11 cellular contexts compared by ENCODE assay signal in the genomic region with DNA sequence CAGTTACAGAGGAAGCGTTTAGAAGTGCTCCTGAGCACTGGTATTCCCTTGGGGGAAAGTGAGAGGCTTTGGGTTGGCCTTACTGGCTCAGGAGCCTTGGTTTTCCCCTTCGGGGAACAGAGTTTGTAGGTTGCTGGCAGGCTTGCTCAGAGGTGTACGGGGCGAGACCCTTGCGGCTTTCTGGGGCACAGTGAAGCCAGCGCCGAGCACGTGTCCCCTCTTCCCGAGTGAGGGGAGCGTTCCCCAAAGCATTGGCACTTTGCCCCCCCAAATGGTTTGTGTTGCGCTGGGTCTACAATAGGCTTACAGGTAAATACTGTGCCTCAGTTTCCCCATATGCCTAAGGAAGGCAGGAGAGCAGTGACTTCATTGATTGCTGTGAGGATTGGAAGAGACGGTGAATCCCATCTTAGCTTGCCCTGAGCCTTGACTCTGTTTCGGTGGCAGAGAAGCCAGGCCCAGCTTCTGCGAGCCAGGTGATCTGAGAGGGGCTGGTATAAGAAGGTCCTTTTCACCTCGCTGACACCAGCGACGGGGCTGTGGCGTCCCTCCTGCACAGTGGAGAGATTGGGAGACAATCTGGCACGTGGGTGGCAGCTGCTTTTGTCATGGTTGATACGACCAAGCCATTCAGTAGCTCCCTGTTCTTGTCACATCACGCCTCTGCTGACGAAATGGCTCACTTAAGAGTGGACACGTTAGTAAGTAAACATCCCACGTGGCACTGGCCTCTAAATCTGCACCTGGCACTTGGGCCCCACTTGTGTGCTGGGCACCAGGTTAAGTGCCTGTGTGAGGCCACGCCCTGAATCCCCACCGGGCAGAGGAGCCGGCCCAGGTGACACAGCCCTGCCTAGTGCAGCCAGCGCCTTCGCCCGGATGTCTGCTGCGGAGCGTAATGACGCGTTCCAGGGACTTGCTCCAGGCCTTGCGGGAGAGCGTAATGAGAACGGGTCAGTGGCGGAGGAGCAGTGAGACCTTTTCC. TPM values are rescaled to one million over a fixed set of nuclear protein-coding genes. Genes with fewer than 3 reads are reported as not detected.
DNase-seq lines count a peak whose midpoint lies in the region; TF ChIP-seq lines count a peak whose summit lies in the region.
"Had no signal": no experiment of that assay in that cellular context is flagged by ENCODE, and none has a peak within 500 bp of the region (broad histone marks: within the 10 kb centered on the region; RNA-seq: fewer than 3 reads in every experiment).

No MANE protein-coding gene starts in this region.

- no peak overlapping the region for H2AFZ ChIP-seq in mesenchymal stem cell (ENCODE audit: low read depth, low read length)

- peak overlapping the region in 1 of 2 experiments; percentile 61 for H3K14ac ChIP-seq in mesenchymal stem cell (ENCODE audit: low read length in 2 of 2)

- no peaks in the 10 kb centered on the region for H3K79me1 ChIP-seq in mesenchymal stem cell (replicated peaks; ENCODE audit: low read length, poor library complexity, severe bottlenecking)

- WGBS in mesenchymal stem cell = 87% methylated on average over 38 of the region's 38 CpGs

- peaks cover 2 to 14% of the 10 kb centered on the region in 2 experiments for H3K36me3 ChIP-seq in mesenchymal stem cell (ENCODE audit: control insufficient read depth in 1 of 2, insufficient read depth in 2 of 2, low read depth in 1 of 2, low read length in 2 of 2)
- no peaks in the 10 kb centered on the region for H3K36me3 ChIP-seq in brain microvascular endothelial cell (replicated peaks)
- H3K36me3 ChIP-seq: heart right ventricle had no signal

- no peak overlapping the region for H3K4me3 ChIP-seq in mesenchymal stem cell (ENCODE audit: insufficient read depth in 1 of 2, low read depth in 1 of 2, low read length in 2 of 2)
- H3K4me3 ChIP-seq in brain microvascular endothelial cell (ENCODE audit: low read depth, low read length) = no peak overlapping the region
- H3K4me3 ChIP-seq: heart right ventricle had no signal

- TF ChIP-seq CTCF in brain microvascular endothelial cell (IDR thresholded peaks at IDR 0.05; ENCODE audit: low read depth, low read length, missing control alignments) = no peak

- H3K27ac ChIP-seq in mesenchymal stem cell (ENCODE audit: low read length, poor library complexity, severe bottlenecking) = no peak overlapping the region
- H3K27ac ChIP-seq in brain microvascular endothelial cell = no peak overlapping the region
- H3K27ac ChIP-seq: heart right ventricle had no signal

- in situ Hi-C loops in brain microvascular endothelial cell (cut with HindIII; ENCODE audit: low pct_ligation_motif_present, low sequenced_read_pairs) = no loop called here

- no peak overlapping the region for H2BK5ac ChIP-seq in mesenchymal stem cell (ENCODE audit: low read depth, low read length, poor library complexity, severe bottlenecking)

- no peak overlapping the region for H3K23ac ChIP-seq in mesenchymal stem cell (ENCODE audit: low read length in 2 of 2)

- no peaks in the 10 kb centered on the region for H3K9me3 ChIP-seq in mesenchymal stem cell (ENCODE audit: control insufficient read depth, low read length)
- H3K9me3 ChIP-seq: heart right ventricle had no signal

- H2BK15ac ChIP-seq in mesenchymal stem cell (ENCODE audit: low read depth, poor library complexity, severe bottlenecking) = no peak overlapping the region

- H3K4me1 ChIP-seq in mesenchymal stem cell (ENCODE audit: control insufficient read depth, insufficient read depth, low read depth, low read length) = peaks cover 2% of the 10 kb centered on the region
- H3K4me1 ChIP-seq: heart right ventricle had no signal

- no peak overlapping the region for H3K4ac ChIP-seq in mesenchymal stem cell (ENCODE audit: low read depth in 1 of 2, low read length in 2 of 2)

- H2BK12ac ChIP-seq in mesenchymal stem cell (ENCODE audit: low read length in 2 of 2) = no peak overlapping the region

- no peak overlapping the region for H3K18ac ChIP-seq in mesenchymal stem cell (ENCODE audit: low read depth in 1 of 2, low read length in 2 of 2)

- DNase-seq in COLO668 (lab: John Stamatoyannopoulos, UW; ENCODE audit: unreplicated experiment) (peak; percentile 97), ELF-1 (ENCODE audit: low read depth, low spot score) (peak; percentile 41), NCI-H774 (lab: John Stamatoyannopoulos, UW) (peak; percentile 83), mesenchymal stem cell (no peak), brain microvascular endothelial cell (no peak), dermis blood vessel endothelial cell (no peak), T-helper 2 cell (no peak)
- DNase-seq in stimulated activated CD4-positive, alpha-beta T cell treated with anti-CD3 and anti-CD28 coated beads, Interleukin-2, amount 100 ng/mL, for 24 hours = no peak
- DNase-seq: activated B cell treated with CpG ODN at 0.5 μM for 24 hours; heart right ventricle; stimulated activated naive CD4-positive, alpha-beta T cell had no signal

- peak overlapping the region; percentile 10 for H4K91ac ChIP-seq in mesenchymal stem cell (ENCODE audit: low read length)

- H3K27me3 ChIP-seq in mesenchymal stem cell (ENCODE audit: control insufficient read depth in 1 of 2, insufficient read depth in 1 of 2, low read length in 2 of 2) (peaks cover 5 to 22% of the 10 kb centered on the region in 2 experiments), brain microvascular endothelial cell (replicated peaks) (no peaks in the 10 kb centered on the region)

- no peak overlapping the region for H3K4me2 ChIP-seq in mesenchymal stem cell (ENCODE audit: low read length, poor library complexity, severe bottlenecking)

- H2BK120ac ChIP-seq in mesenchymal stem cell (ENCODE audit: low read depth, low read length) = no peak overlapping the region

- no peak overlapping the region for H3K9ac ChIP-seq in mesenchymal stem cell (ENCODE audit: low read length)

- no peak overlapping the region for H4K8ac ChIP-seq in mesenchymal stem cell (ENCODE audit: low read length)

- H2AK5ac ChIP-seq in mesenchymal stem cell (ENCODE audit: low read length, severe bottlenecking) = no peak overlapping the region

RNA-seq across cellular contexts. Expression of gene MEAK7, which starts 55.0 kb away (rescaled TPM):
- polyA plus RNA-seq in mesenchymal stem cell (2013, experiment 1 of 2) = 13.8 TPM
- 14.8 TPM for polyA plus RNA-seq in mesenchymal stem cell (2013, experiment 2 of 2)
- 14.5 and 24.1 TPM in 2 replicates for total RNA-seq in dermis blood vessel endothelial cell

Comparison
In these comparisons a context has a peak if more than half of its experiments do, and no peak if none do; other contexts are left out.
1. DNase-seq: peak in COLO668 (single experiment), ELF-1 (single experiment) and NCI-H774 (single experiment); none in mesenchymal stem cell (single experiment), brain microvascular endothelial cell (single experiment), dermis blood vessel endothelial cell (single experiment), stimulated activated CD4-positive, alpha-beta T cell treated with anti-CD3 and anti-CD28 coated beads, Interleukin-2, amount 100 ng/mL, for 24 hours (0 of 2) and T-helper 2 cell (0 of 5).